8 cellular contexts compared by ENCODE assay signal in the genomic region with DNA sequence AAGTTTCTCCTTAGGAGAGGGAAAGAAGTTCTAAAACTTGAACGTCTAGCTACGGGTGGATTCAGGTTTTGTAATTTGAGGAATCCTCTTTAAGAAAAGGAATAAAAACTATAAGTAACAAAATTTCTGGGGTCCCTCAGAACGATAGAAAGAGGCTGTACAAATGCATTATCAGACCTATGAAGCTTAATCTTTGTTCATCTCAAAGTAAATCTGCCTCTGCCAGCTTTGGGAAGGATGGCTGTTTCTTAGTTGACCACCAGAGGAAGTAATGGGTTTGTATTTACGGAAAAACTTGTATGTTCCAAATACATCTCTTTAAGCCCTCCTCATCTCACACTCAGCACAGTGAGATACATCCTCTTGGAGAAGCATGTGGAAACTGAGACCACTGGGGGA. TPM values are rescaled to one million over a fixed set of nuclear protein-coding genes. Genes with fewer than 3 reads are reported as not detected.
DNase-seq lines count a peak whose midpoint lies in the region; ATAC-seq and TF ChIP-seq lines count a peak whose summit lies in the region.

No MANE protein-coding gene starts in this region.

- no peak overlapping the region for H4K91ac ChIP-seq in H9 (ENCODE audit: insufficient read length, low read depth, low read length)

- no peak overlapping the region for H3K4ac ChIP-seq in H9 (ENCODE audit: low read depth, low read length)

- H3K23ac ChIP-seq in H9 (ENCODE audit: insufficient read length, low read depth, low read length), result no peak overlapping the region

- H3K27me3 ChIP-seq in H9 (ENCODE audit: insufficient read depth, low read length), result no peaks in the 10 kb centered on the region

- no peaks in the 10 kb centered on the region for H3K9me3 ChIP-seq in H9 (ENCODE audit: control insufficient read depth, low read depth, low read length)

- peaks cover 13% of the 10 kb centered on the region for H3K4me1 Mint-ChIP-seq in CD14-positive monocyte
- peaks cover 11 to 17% of the 10 kb centered on the region in 2 experiments for H3K4me1 Mint-ChIP-seq in H9
- H3K4me1 Mint-ChIP-seq in neural crest cell, result peaks cover 14% of the 10 kb centered on the region

- no peak for ATAC-seq in HG02571 (IDR thresholded peaks at IDR 0.05; ENCODE audit: unreplicated experiment)
- ATAC-seq in HG02588 (IDR thresholded peaks at IDR 0.05; ENCODE audit: unreplicated experiment), result no peak

- peak overlapping the region in 4 of 7 donors; percentile 40 to 96 (median 93) for H3K27ac Mint-ChIP-seq in CD14-positive monocyte
- H3K27ac Mint-ChIP-seq in H9, result no peak overlapping the region
- H3K27ac Mint-ChIP-seq in neural crest cell (ENCODE audit: unreplicated experiment), result no peak overlapping the region

- H3K9me3 Mint-ChIP-seq in CD14-positive monocyte, result no peaks in the 10 kb centered on the region
- no peaks in the 10 kb centered on the region for H3K9me3 Mint-ChIP-seq in H9
- H3K9me3 Mint-ChIP-seq in neural crest cell, result no peaks in the 10 kb centered on the region

- no peak overlapping the region for H3K56ac ChIP-seq in H9 (ENCODE audit: insufficient read length, low read depth, low read length)

- H3T11ph ChIP-seq in H9 (ENCODE audit: low read length), result no peak overlapping the region

- H3K18ac ChIP-seq in H9 (ENCODE audit: insufficient read length, low read depth, low read length), result no peak overlapping the region

- intact Hi-C loops in CD14-positive monocyte (cut with micrococcal nuclease), result loop anchor here (2.0 kb wide), 2 partner anchors 26 to 28 kb away; a partner anchor contains a TSS

- H3K79me2 ChIP-seq in H9 (ENCODE audit: insufficient read depth, low read length), result no peaks in the 10 kb centered on the region

- H3K27ac ChIP-seq in H9 (ENCODE audit: insufficient read length, low read depth, low read length), result no peak overlapping the region

- no peak overlapping the region for H3K14ac ChIP-seq in H9 (ENCODE audit: insufficient read depth, low read length)

- H3K4me1 ChIP-seq in H9 (ENCODE audit: insufficient read depth, low read length), result no peaks in the 10 kb centered on the region

- H2BK20ac ChIP-seq in H9 (ENCODE audit: low read depth, low read length, poor library complexity, severe bottlenecking), result no peak overlapping the region

- in situ Hi-C loops in SK-MEL-5 (cut with HindIII; ENCODE audit: low pct_unique_long_range_greater_than_20kb, low sequenced_read_pairs), result no loop called here

- H2AFZ ChIP-seq in H9 (ENCODE audit: low read length), result no peak overlapping the region

- no CpG with 5 or more reads among the region's 4 CpGs for WGBS in H9 (ENCODE audit: extremely low coverage, insufficient read length, low lambda C conversion rate)

- H4K5ac ChIP-seq in H9 (ENCODE audit: insufficient read length, low read depth, low read length), result no peak overlapping the region

- H2BK15ac ChIP-seq in H9 (ENCODE audit: low read depth, low read length), result no peak overlapping the region

- H3K27me3 Mint-ChIP-seq in CD14-positive monocyte (ENCODE audit: low read depth in 3 of 3) (peaks cover 0 to 8% (median 3%) of the 10 kb centered on the region in 3 donors), H9 (ENCODE audit: low read depth) (no peaks in the 10 kb centered on the region; the same call in 1 of the 2 replicates), neural crest cell (ENCODE audit: low read depth) (peaks cover 6% of the 10 kb centered on the region)

- H3K79me1 ChIP-seq in H9 (ENCODE audit: insufficient read depth, low read depth, low read length, poor library complexity, severe bottlenecking), result no peaks in the 10 kb centered on the region

- no peak overlapping the region for H4K8ac ChIP-seq in H9 (replicated peaks; ENCODE audit: insufficient read length, low read depth, low read length)

- H3K23me2 ChIP-seq in H9 (ENCODE audit: insufficient read length, low read depth, low read length, poor library complexity, severe bottlenecking), result peaks cover 4% of the 10 kb centered on the region

- H4K20me1 ChIP-seq in H9 (ENCODE audit: control insufficient read depth, insufficient read depth, insufficient read length), result no peaks in the 10 kb centered on the region

- DNase-seq in CD14-positive monocyte (ENCODE audit: low spot score), result no peak
- DNase-seq in H9, result no peak
- DNase-seq in SK-MEL-5 (ENCODE audit: low read depth, low spot score), result peak; percentile 67
- DNase-seq in epidermal melanocyte (ENCODE audit: insufficient read length, low spot score), result peak; percentile 51
- DNase-seq in neural crest cell (ENCODE audit: low read depth, low spot score), result no peak
- DNase-seq in NCI-H1930 (lab: John Stamatoyannopoulos, UW), result no peak

- no peak overlapping the region for H2BK5ac ChIP-seq in H9 (ENCODE audit: insufficient read length, low read length)

- H2BK12ac ChIP-seq in H9 (ENCODE audit: insufficient read length, low read depth, low read length), result no peak overlapping the region

- H2BK120ac ChIP-seq in H9 (ENCODE audit: low read depth, low read length, poor library complexity, severe bottlenecking), result no peak overlapping the region

- H3K36me3 Mint-ChIP-seq in CD14-positive monocyte (peaks cover 9 to 11% of the 10 kb centered on the region in 2 donors), H9 (ENCODE audit: insufficient read depth in 1 of 3, low read depth in 3 of 3) (peaks cover 0 to 9% (median 7%) of the 10 kb centered on the region in 3 experiments; a peak in 3 of 7 replicates), neural crest cell (ENCODE audit: low read depth) (no peaks in the 10 kb centered on the region)

- TF ChIP-seq CTCF in CD14-positive monocyte (IDR thresholded peaks at IDR 0.05) (no peak), H9 (conservative IDR thresholded peaks at IDR 0.05) (peak; percentile 65), neural crest cell (conservative IDR thresholded peaks at IDR 0.05) (peak; percentile 50)

- H3K4me2 ChIP-seq in H9 (ENCODE audit: insufficient read depth, insufficient read length, low read length), result peak overlapping the region; percentile 83

- H2AK5ac ChIP-seq in H9 (ENCODE audit: insufficient read length, low read length), result no peak overlapping the region

- H3K4me3 Mint-ChIP-seq in CD14-positive monocyte (peak overlapping the region; percentile 70 to 84), H9 (peak overlapping the region; percentile 86 to 88), neural crest cell (peak overlapping the region; percentile 93)

- no peak overlapping the region for H3K9ac ChIP-seq in H9 (ENCODE audit: extremely low read depth, insufficient read length, low read length)

RNA-seq across cellular contexts. Expression of a gene that starts 0.9 kb away (rescaled TPM):
- 1 to 10 TPM; 3.5 to 4.7 TPM for polyA plus RNA-seq in CD14-positive monocyte
- total RNA-seq in H9 (2021) (8.0 and 8.7 TPM in 2 replicates), neural crest cell (5.8 and 6.8 TPM in 2 replicates)
- 5.0 and 9.8 TPM in 2 replicates for total RNA-seq in SK-MEL-5 (2014; rRNA removed; shearing (Covaris generic))
- polyA plus RNA-seq in SK-MEL-5 (2015; cell fraction: cytosol; rRNA removed), result 3.3 and 4.7 TPM in 2 replicates
- polyA plus RNA-seq in SK-MEL-5 (2015; cell fraction: nucleus; rRNA removed), result 10.3 and 19.0 TPM in 2 replicates

RNA-seq across cellular contexts. Expression of a gene that starts 27.0 kb away (rescaled TPM):
- polyA plus RNA-seq in CD14-positive monocyte, result 1 to 10 TPM; 2.7 to 2.9 TPM
- total RNA-seq in H9 (2021) (10.9 and 11.7 TPM in 2 replicates), neural crest cell (11.8 and 13.5 TPM in 2 replicates)
- 9.7 and 12.5 TPM in 2 replicates for total RNA-seq in SK-MEL-5 (2014; rRNA removed; shearing (Covaris generic))
- polyA plus RNA-seq in SK-MEL-5 (2015; cell fraction: cytosol; rRNA removed), result 7.1 and 7.3 TPM in 2 replicates
- polyA plus RNA-seq in SK-MEL-5 (2015; cell fraction: nucleus; rRNA removed), result 11.0 and 12.5 TPM in 2 replicates

RNA-seq across cellular contexts. Expression of a gene that starts 27.5 kb away (rescaled TPM):
- 1 to 10 TPM; 8.6 to 9.8 TPM for polyA plus RNA-seq in CD14-positive monocyte
- total RNA-seq in H9 (2021) (12.5 and 14.3 TPM in 2 replicates), neural crest cell (12.1 and 14.1 TPM in 2 replicates)
- total RNA-seq in SK-MEL-5 (2014; rRNA removed; shearing (Covaris generic)), result 3.4 TPM in 2 replicates
- polyA plus RNA-seq in SK-MEL-5 (2015; cell fraction: cytosol; rRNA removed), result 5.4 and 5.7 TPM in 2 replicates
- 16.3 and 19.3 TPM in 2 replicates for polyA plus RNA-seq in SK-MEL-5 (2015; cell fraction: nucleus; rRNA removed)

RNA-seq across cellular contexts. Expression of a gene that starts 27.7 kb away (rescaled TPM):
- 10 to 100 TPM in 1 of 2 donors, 1 to 10 TPM in 1; 7.5 to 14.7 TPM for polyA plus RNA-seq in CD14-positive monocyte
- total RNA-seq in H9 (2021), result 31.1 and 35.1 TPM in 2 replicates
- total RNA-seq in SK-MEL-5 (2014; rRNA removed; shearing (Covaris generic)), result 8.4 and 8.8 TPM in 2 replicates
- 8.5 and 9.8 TPM in 2 replicates for polyA plus RNA-seq in SK-MEL-5 (2015; cell fraction: cytosol; rRNA removed)
- 12.5 and 13.5 TPM in 2 replicates for polyA plus RNA-seq in SK-MEL-5 (2015; cell fraction: nucleus; rRNA removed)
- total RNA-seq in neural crest cell, result 16.8 and 17.2 TPM in 2 replicates

Comparison
In these comparisons a context has a peak if more than half of its experiments do, and no peak if none do; other contexts are left out.
1. DNase-seq: peak in SK-MEL-5 (single experiment) and epidermal melanocyte (single experiment); none in CD14-positive monocyte (single experiment), H9 (single experiment), neural crest cell (single experiment) and NCI-H1930 (0 of 2).
2. H3K27ac Mint-ChIP-seq: peak in CD14-positive monocyte (4 of 7); none in H9 (0 of 3) and neural crest cell (single experiment).
3. Peak in every context shown above with its lines, with median percentiles within 50 percentile points of each other: H3K4me3 Mint-ChIP-seq.